Comparison of ENCODE assay signal across 20 cellular contexts in the genomic region with DNA sequence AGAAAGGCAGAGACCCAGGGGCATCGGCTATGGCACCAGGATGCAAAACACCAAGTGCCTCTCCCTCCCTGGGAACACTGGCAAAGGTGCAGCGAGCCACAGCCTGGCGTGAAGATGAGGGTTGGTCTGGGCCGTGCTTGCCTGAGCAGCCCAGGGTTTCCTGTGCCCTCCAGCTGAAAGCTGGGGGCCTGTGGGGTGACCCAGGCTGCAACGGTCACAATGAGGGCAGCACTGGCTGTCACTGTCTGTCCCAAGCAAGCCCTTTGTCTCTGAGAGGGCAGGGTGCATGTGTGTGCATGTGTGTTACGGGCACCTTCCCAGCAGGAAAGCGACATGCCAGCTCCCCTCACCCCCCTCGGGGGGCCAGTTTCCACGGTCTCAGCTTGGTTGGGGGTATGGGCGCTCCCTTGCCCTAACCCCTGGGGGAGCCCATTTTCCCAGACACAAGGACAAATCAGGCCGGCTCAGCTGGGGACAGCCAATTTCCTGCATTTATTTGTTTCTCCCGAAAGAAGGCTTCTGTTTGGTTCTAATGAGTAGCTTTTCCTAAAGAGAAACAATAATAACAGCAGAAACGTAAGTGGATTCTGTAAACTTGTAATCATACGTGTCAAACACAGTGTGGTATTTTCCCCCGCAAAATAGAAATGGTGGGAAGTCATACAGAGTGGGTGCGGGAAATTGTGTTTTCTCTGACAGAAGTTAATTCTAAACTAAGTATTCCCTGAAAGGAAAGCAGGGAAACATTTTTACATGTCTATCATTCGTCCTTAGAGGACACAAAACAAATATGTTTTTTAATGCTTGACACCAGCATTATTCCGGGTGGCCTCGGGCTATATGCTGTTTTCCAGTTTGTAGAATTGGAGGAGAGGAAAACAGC.
"Had no signal": no experiment of that assay in that cellular context is flagged by ENCODE, and none has a peak within 500 bp of the region (broad histone marks: within the 10 kb centered on the region; RNA-seq: fewer than 3 reads in every experiment).

No MANE protein-coding gene starts in this region.

- H3K27me3 ChIP-seq: colonic mucosa, thyroid gland had no signal

- FAIRE-seq: astrocyte, endothelial cell of umbilical vein had no signal

- H3K4me3 ChIP-seq: colonic mucosa, dorsolateral prefrontal cortex, left ventricle myocardium inferior, thyroid gland had no signal

- H3K36me3 ChIP-seq: colonic mucosa, left ventricle myocardium inferior, thyroid gland had no signal

- ATAC-seq: effector memory CD8-positive, alpha-beta T cell; esophagus mucosa; SK-N-SH treated with all-trans-retinoic acid at 6 μM for 48 hours had no signal

- H3K27ac ChIP-seq: colonic mucosa, dorsolateral prefrontal cortex, left ventricle myocardium inferior, thyroid gland had no signal

- DNase-seq: activated CD4-positive, alpha-beta T cell treated with anti-CD3 and anti-CD28 coated beads, Interleukin-2, amount 50 U/mL, for 48 hours; activated naive CD4-positive, alpha-beta T cell treated with anti-CD3 and anti-CD28 coated beads, Interleukin-2, amount 50 U/mL, for 16 hours; activated T-cell treated with anti-CD3 and anti-CD28 coated beads, Interleukin-2, amount 50 U/mL, for 48 hours; colonic mucosa; effector memory CD8-positive, alpha-beta T cell; foreskin melanocyte; immature natural killer cell; kidney glomerular epithelial cell; left ventricle myocardium inferior; midbrain; nucleus accumbens; retina; stimulated activated CD4-positive, alpha-beta T cell treated with anti-CD3 and anti-CD28 coated beads, Interleukin-4, amount 100 ng/mL, for 24 hours; stimulated activated naive CD4-positive, alpha-beta T cell treated with Interleukin-2 at 50 U/mL for 16 hours; thyroid gland had no signal

- H3K4me1 ChIP-seq: colonic mucosa, thyroid gland had no signal

- H3K9me3 ChIP-seq: colonic mucosa, left ventricle myocardium inferior, thyroid gland had no signal
